8 cellular contexts compared by ENCODE assay signal in genomic region chr11:78575478-78575877, GRCh38. TPM values are rescaled to one million over a fixed set of nuclear protein-coding genes. Genes with fewer than 3 reads are reported as not detected.
DNase-seq lines count a peak whose midpoint lies in the region; ATAC-seq, FAIRE-seq and TF ChIP-seq lines count a peak whose summit lies in the region.

No MANE protein-coding gene starts in this region.

- no peaks in the 10 kb centered on the region for H3K9me3 ChIP-seq in cardiac muscle cell (ENCODE audit: low read depth)
- H3K9me3 ChIP-seq in upper lobe of left lung, result no peaks in the 10 kb centered on the region

- H3K36me3 ChIP-seq in cardiac muscle cell (peaks cover 6% of the 10 kb centered on the region), upper lobe of left lung (peaks cover 0 to 7% (median 0%) of the 10 kb centered on the region in 4 donors)

- WGBS in upper lobe of left lung, 2 donors, result 61 to 63% methylated on average over 10 of the region's 10 CpGs

- H3K4me3 ChIP-seq in cardiac muscle cell, result peak overlapping the region; percentile 74
- H3K4me3 ChIP-seq in astrocyte of the cerebellum (ENCODE audit: low read depth, low read length), result peak overlapping the region; percentile 80
- peak overlapping the region in 3 of 4 donors; percentile 75 to 92 (median 87) for H3K4me3 ChIP-seq in upper lobe of left lung

- H3K9me3 Mint-ChIP-seq in memory B cell, result no peaks in the 10 kb centered on the region

- DNase-seq in cardiac muscle cell (ENCODE audit: low read depth in 1 of 2, low spot score in 1 of 2) (no peak), Right ventricle myocardium superior (no peak), astrocyte of the cerebellum (ENCODE audit: low read depth) (no peak), memory B cell (ENCODE audit: low spot score in 2 of 2) (no peak), upper lobe of left lung (no peak), GM12892 (ENCODE audit: insufficient read length) (no peak), GM03348 (ENCODE audit: low spot score) (no peak)

- intact Hi-C loops in Right ventricle myocardium superior (cut with DNase I), result no loop called here

- TF ChIP-seq POLR2A in upper lobe of left lung (IDR thresholded peaks at IDR 0.05), result no peak
- no peak for TF ChIP-seq POLR2A in GM12892 (IDR thresholded peaks at IDR 0.05; ENCODE audit: low read depth, low read length)

- ATAC-seq in Right ventricle myocardium superior (ENCODE audit: poor library complexity) (no peak), memory B cell (ENCODE audit: low read depth) (no peak), upper lobe of left lung (ENCODE audit: low FRiP score in 2 of 2) (no peak), HG03457 (IDR thresholded peaks at IDR 0.05; ENCODE audit: unreplicated experiment) (no peak)

- peak overlapping the region; percentile 88 for H3K4me3 Mint-ChIP-seq in memory B cell

- H3K36me3 Mint-ChIP-seq in memory B cell, result peaks cover 11% of the 10 kb centered on the region

- FAIRE-seq in GM12892 (lab: Jason Lieb, UNC), result no peak

- TF ChIP-seq CTCF in cardiac muscle cell (IDR thresholded peaks at IDR 0.05; ENCODE audit: low read depth, low read length) (no peak), astrocyte of the cerebellum (IDR thresholded peaks at IDR 0.05; ENCODE audit: low read depth, low read length, missing control alignments) (no peak), upper lobe of left lung (IDR thresholded peaks at IDR 0.05) (no peak)

- H3K27me3 Mint-ChIP-seq in memory B cell, result no peaks in the 10 kb centered on the region

- H3K27me3 ChIP-seq in cardiac muscle cell, result no peaks in the 10 kb centered on the region
- H3K27me3 ChIP-seq in upper lobe of left lung, result no peaks in the 10 kb centered on the region

- H3K27ac ChIP-seq in cardiac muscle cell (peak overlapping the region; percentile 86), upper lobe of left lung (peak overlapping the region; percentile 73 to 90 (median 83))

- H3K4me1 Mint-ChIP-seq in memory B cell, result peaks cover 20% of the 10 kb centered on the region

- in situ Hi-C loops in astrocyte of the cerebellum (cut with HindIII; ENCODE audit: low sequenced_read_pairs), result no loop called here

- H3K4me1 ChIP-seq in cardiac muscle cell (ENCODE audit: low read depth) (no peaks in the 10 kb centered on the region), upper lobe of left lung (peaks cover 5 to 24% (median 16%) of the 10 kb centered on the region in 4 donors)

- no peak for TF ChIP-seq EP300 in upper lobe of left lung (IDR thresholded peaks at IDR 0.05)

- peak overlapping the region; percentile 56 for H3K27ac Mint-ChIP-seq in memory B cell

RNA-seq across cellular contexts. Expression of gene NARS2, which starts 0.8 kb away (rescaled TPM):
- total RNA-seq in cardiac muscle cell (22.2 and 27.2 TPM in 2 replicates), Right ventricle myocardium superior (17.6 TPM), upper lobe of left lung (10 to 100 TPM in 5 of 6 donors, 1 to 10 TPM in 1; 7.7 to 45.1 (median 15.5) TPM)
- 40.5 and 45.6 TPM in 2 replicates for polyA plus RNA-seq in cardiac muscle cell
- 22.9 TPM for polyA plus RNA-seq in GM12892 (2012; ENCODE audit: missing spikeins)
